ENCODE assay signal across 22 cellular contexts in the genomic region with DNA sequence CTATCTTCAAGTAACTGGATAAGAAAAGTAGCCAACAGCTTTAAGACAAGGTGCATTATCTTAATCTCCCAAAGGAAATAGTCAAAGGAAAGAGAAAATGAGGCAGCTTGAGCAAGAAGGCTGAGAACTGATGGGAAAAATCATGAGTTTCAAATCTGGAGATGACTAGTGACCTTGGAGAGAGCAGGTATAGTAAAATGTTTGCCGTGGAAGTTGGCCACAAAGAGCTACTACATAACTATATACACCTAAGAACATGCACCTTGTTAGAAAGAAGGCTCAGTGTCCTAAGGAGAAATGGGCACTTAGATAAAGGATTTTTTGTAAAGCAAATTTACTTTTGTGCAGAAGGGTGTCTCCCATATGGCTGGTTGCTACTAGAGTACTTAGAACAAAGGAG.
DNase-seq lines count a peak whose midpoint lies in the region; ATAC-seq and TF ChIP-seq lines count a peak whose summit lies in the region.
"Had no signal": no experiment of that assay in that cellular context is flagged by ENCODE, and none has a peak within 500 bp of the region (broad histone marks: within the 10 kb centered on the region; RNA-seq: fewer than 3 reads in every experiment).

No MANE protein-coding gene starts in this region.

- H3K27ac Mint-ChIP-seq in progenitor cell of endocrine pancreas, result peak overlapping the region; percentile 79
- H3K27ac Mint-ChIP-seq: CD14-positive monocyte; CD4-positive, alpha-beta memory T cell; CD4-positive, CD25-positive, alpha-beta regulatory T cell; CD8-positive, alpha-beta memory T cell had no signal

- no peaks in the 10 kb centered on the region for H3K27me3 Mint-ChIP-seq in progenitor cell of endocrine pancreas
- H3K27me3 Mint-ChIP-seq: CD4-positive, CD25-positive, alpha-beta regulatory T cell had no signal

- WGBS in body of pancreas, 2 donors, result 8 to 12% methylated on average over 1 of the region's 1 CpG
- 79% methylated on average over 1 of the region's 1 CpG for WGBS in hepatocyte (ENCODE audit: low lambda C conversion rate, missing lambda C conversion rate)
- 56 to 57% methylated on average over 1 of the region's 1 CpG for WGBS in esophagus squamous epithelium, 2 donors

- H3K4me3 ChIP-seq in body of pancreas (no peak overlapping the region), hepatocyte (no peak overlapping the region), osteoblast (ENCODE audit: insufficient read depth, low read length) (no peak overlapping the region), esophagus squamous epithelium (no peak overlapping the region)
- H3K4me3 ChIP-seq: BLaER1 had no signal

- TF ChIP-seq POLR2A in body of pancreas (IDR thresholded peaks at IDR 0.05), result no peak
- no peak for TF ChIP-seq POLR2A in esophagus squamous epithelium (IDR thresholded peaks at IDR 0.05)

- H3K4me3 Mint-ChIP-seq in progenitor cell of endocrine pancreas (ENCODE audit: low read depth), result no peak overlapping the region
- H3K4me3 Mint-ChIP-seq: CD14-positive monocyte; CD4-positive, alpha-beta memory T cell; CD4-positive, CD25-positive, alpha-beta regulatory T cell; CD8-positive, alpha-beta memory T cell had no signal

- intact Hi-C loops in body of pancreas (cut with DNase I) (no loop called here), esophagus squamous epithelium (cut with DNase I) (no loop called here)

- no peaks in the 10 kb centered on the region for H3K36me3 ChIP-seq in body of pancreas (replicated peaks in 1 of 2; ENCODE audit: insufficient read depth in 1 of 2, low read depth in 2 of 2)
- no peaks in the 10 kb centered on the region for H3K36me3 ChIP-seq in hepatocyte (replicated peaks; ENCODE audit: insufficient read depth, low read depth)
- no peaks in the 10 kb centered on the region for H3K36me3 ChIP-seq in osteoblast (ENCODE audit: insufficient read depth, low read length)
- no peaks in the 10 kb centered on the region for H3K36me3 ChIP-seq in esophagus squamous epithelium
- H3K36me3 ChIP-seq: BE2C, BLaER1 had no signal

- H3K27me3 ChIP-seq in body of pancreas (no peaks in the 10 kb centered on the region), hepatocyte (no peaks in the 10 kb centered on the region), osteoblast (ENCODE audit: insufficient read depth, low read length) (no peaks in the 10 kb centered on the region), esophagus squamous epithelium (no peaks in the 10 kb centered on the region)
- H3K27me3 ChIP-seq: BE2C, BLaER1 had no signal

- no peaks in the 10 kb centered on the region for H3K9me2 ChIP-seq in hepatocyte (replicated peaks; ENCODE audit: insufficient read depth)

- no peaks in the 10 kb centered on the region for H3K36me3 Mint-ChIP-seq in progenitor cell of endocrine pancreas (ENCODE audit: insufficient read depth)
- H3K36me3 Mint-ChIP-seq: CD14-positive monocyte; CD4-positive, alpha-beta memory T cell; CD4-positive, CD25-positive, alpha-beta regulatory T cell; CD8-positive, alpha-beta memory T cell had no signal

- TF ChIP-seq CTCF in body of pancreas (IDR thresholded peaks at IDR 0.05) (no peak), hepatocyte (IDR thresholded peaks at IDR 0.05; ENCODE audit: poor library complexity) (no peak), osteoblast (IDR thresholded peaks at IDR 0.05; ENCODE audit: extremely low read depth, low read depth, low read length) (no peak), progenitor cell of endocrine pancreas (IDR thresholded peaks at IDR 0.05; ENCODE audit: unreplicated experiment) (no peak), esophagus squamous epithelium (IDR thresholded peaks at IDR 0.05) (no peak)

- H3K9me3 Mint-ChIP-seq in progenitor cell of endocrine pancreas (ENCODE audit: low read depth), result no peaks in the 10 kb centered on the region
- H3K9me3 Mint-ChIP-seq: CD4-positive, alpha-beta memory T cell had no signal

- H3K9me3 ChIP-seq in body of pancreas (no peaks in the 10 kb centered on the region), hepatocyte (ENCODE audit: low read depth) (no peaks in the 10 kb centered on the region), osteoblast (ENCODE audit: low read depth, low read length) (no peaks in the 10 kb centered on the region), esophagus squamous epithelium (no peaks in the 10 kb centered on the region)
- H3K9me3 ChIP-seq: BE2C, BLaER1 had no signal

- DNase-seq in body of pancreas, result peak in 3 of 4 donors; percentile 23 to 35 (median 27)
- DNase-seq in hepatocyte (ENCODE audit: low spot score), result no peak
- peak; percentile 9 for DNase-seq in osteoblast (ENCODE audit: insufficient read length, low spot score, missing footprints)
- DNase-seq in progenitor cell of endocrine pancreas (ENCODE audit: low spot score, unreplicated experiment), result no peak
- no peak for DNase-seq in esophagus squamous epithelium (lab: John Stamatoyannopoulos, UW)
- no peak for DNase-seq in dedifferentiated amniotic fluid mesenchymal stem cell (ENCODE audit: extremely low spot score)
- no peak for DNase-seq in DMS153 treated with DMSO at 0.1 percent for 48 hours (lab: John Stamatoyannopoulos, UW; ENCODE audit: unreplicated experiment)
- DNase-seq: 8988T; ACHN; BE2C; C1 segment of cervical spinal cord; CD4-positive, alpha-beta memory T cell; CD4-positive, CD25-positive, alpha-beta regulatory T cell; CD8-positive, alpha-beta memory T cell; COR-L47; DMS 273 treated with DMSO at 0.1 percent for 48 hours; DMS153; DMS79 treated with DMSO at 0.1 percent for 48 hours; GF-D8 had no signal

- H2AFZ ChIP-seq in hepatocyte (peak overlapping the region; percentile 5), osteoblast (ENCODE audit: low read length) (no peak overlapping the region)

- ATAC-seq in body of pancreas (peak; percentile 75), GM19455 (IDR thresholded peaks at IDR 0.05; ENCODE audit: unreplicated experiment) (no peak)

- peaks cover 3% of the 10 kb centered on the region for H3K4me1 Mint-ChIP-seq in progenitor cell of endocrine pancreas (ENCODE audit: low read depth)
- H3K4me1 Mint-ChIP-seq: CD14-positive monocyte; CD4-positive, alpha-beta memory T cell; CD4-positive, CD25-positive, alpha-beta regulatory T cell; CD8-positive, alpha-beta memory T cell had no signal

- H3K79me2 ChIP-seq in hepatocyte (no peaks in the 10 kb centered on the region), osteoblast (ENCODE audit: insufficient read depth, low read length) (no peaks in the 10 kb centered on the region)

- H4K20me1 ChIP-seq in hepatocyte (ENCODE audit: insufficient read depth, poor library complexity, severe bottlenecking), result no peaks in the 10 kb centered on the region
- no peaks in the 10 kb centered on the region for H4K20me1 ChIP-seq in osteoblast (ENCODE audit: insufficient read depth, low read length)
- H4K20me1 ChIP-seq: BLaER1 had no signal

- H3K27ac ChIP-seq in body of pancreas (peak overlapping the region in 3 of 4 donors; percentile 25 to 48 (median 27)), hepatocyte (peak overlapping the region; percentile 28), osteoblast (ENCODE audit: low read depth, low read length) (no peak overlapping the region), esophagus squamous epithelium (no peak overlapping the region)
- H3K27ac ChIP-seq: BLaER1 had no signal

- no peak overlapping the region for H3K4me2 ChIP-seq in hepatocyte
- no peak overlapping the region for H3K4me2 ChIP-seq in osteoblast (ENCODE audit: insufficient read depth, low read length)
- H3K4me2 ChIP-seq: BLaER1 had no signal

- H3K4me1 ChIP-seq in body of pancreas (peaks cover 13% of the 10 kb centered on the region), hepatocyte (ENCODE audit: insufficient read depth) (no peaks in the 10 kb centered on the region), osteoblast (ENCODE audit: insufficient read depth, low read length) (no peaks in the 10 kb centered on the region), esophagus squamous epithelium (no peaks in the 10 kb centered on the region)
- H3K4me1 ChIP-seq: BE2C, BLaER1 had no signal

Comparison
In these comparisons a context has a peak if more than half of its experiments do, and no peak if none do; other contexts are left out.
1. DNase-seq: peak in body of pancreas (3 of 4) and osteoblast (single experiment); none in hepatocyte (single experiment), progenitor cell of endocrine pancreas (single experiment), esophagus squamous epithelium (single experiment), dedifferentiated amniotic fluid mesenchymal stem cell (single experiment) and DMS153 treated with DMSO at 0.1 percent for 48 hours (single experiment).
2. H3K27ac ChIP-seq: peak in body of pancreas (3 of 4) and hepatocyte (single experiment); none in osteoblast (single experiment) and esophagus squamous epithelium (0 of 4).